14 cellular contexts compared by ENCODE assay signal in genomic region chr17:5789443-5789842, GRCh38.
DNase-seq lines count a peak whose midpoint lies in the region; ATAC-seq and TF ChIP-seq lines count a peak whose summit lies in the region.
"Had no signal": no experiment of that assay in that cellular context is flagged by ENCODE, and none has a peak within 500 bp of the region (broad histone marks: within the 10 kb centered on the region; RNA-seq: fewer than 3 reads in every experiment).

No MANE protein-coding gene starts in this region.

- DNase-seq in NCI-H748 (lab: John Stamatoyannopoulos, UW; ENCODE audit: unreplicated experiment) (peak; percentile 24), NCI-H748 treated with DMSO at 0.1 percent for 48 hours (lab: John Stamatoyannopoulos, UW) (no peak), choroid plexus epithelial cell (ENCODE audit: low read depth) (peak; percentile 49), nephron progenitor cell (peak; percentile 41), smooth muscle cell (lab: John Stamatoyannopoulos, UW; ENCODE audit: unreplicated experiment) (no peak), breast epithelium (ENCODE audit: low spot score in 2 of 2) (no peak), COR-L47 (lab: John Stamatoyannopoulos, UW) (no peak)
- DNase-seq: EL, KBM-7, NCI-H1048, NCI-H1694 treated with DMSO at 0.1 percent for 48 hours, SIG-M5 had no signal

- H3F3A ChIP-seq in smooth muscle cell (ENCODE audit: low read depth): no peaks in the 10 kb centered on the region

- TF ChIP-seq CTCF in choroid plexus epithelial cell (conservative IDR thresholded peaks at IDR 0.05; ENCODE audit: low read depth, low read length) (peak; percentile 9), nephron progenitor cell (IDR thresholded peaks at IDR 0.05) (no peak), smooth muscle cell (IDR thresholded peaks at IDR 0.05; ENCODE audit: borderline replicate concordance, insufficient read depth, poor library complexity, severe bottlenecking) (no peak), breast epithelium (IDR thresholded peaks at IDR 0.05) (no peak)

- H3K36me3 ChIP-seq in smooth muscle cell (ENCODE audit: low read depth) (no peaks in the 10 kb centered on the region), breast epithelium (no peaks in the 10 kb centered on the region)
- H3K36me3 ChIP-seq: BLaER1 treated with 17β-estradiol and CSF1 and Interleukin-3, amounts not matched to agents 10 nM and 100 nM had no signal

- peaks cover 36% of the 10 kb centered on the region for H3K9me3 Mint-ChIP-seq in nephron progenitor cell

- no peak overlapping the region for H2AFZ ChIP-seq in smooth muscle cell (ENCODE audit: low read depth)

- no peaks in the 10 kb centered on the region for H3K4me1 ChIP-seq in smooth muscle cell (ENCODE audit: low read depth)
- no peaks in the 10 kb centered on the region for H3K4me1 ChIP-seq in breast epithelium

- H3K27ac Mint-ChIP-seq in nephron progenitor cell: peak overlapping the region; percentile 1

- no peak overlapping the region for H3K4me2 ChIP-seq in smooth muscle cell
- H3K4me2 ChIP-seq: BLaER1 treated with 17β-estradiol and CSF1 and Interleukin-3, amounts not matched to agents 10 nM and 100 nM had no signal

- H4K20me1 ChIP-seq in smooth muscle cell (ENCODE audit: low read depth): no peaks in the 10 kb centered on the region

- H3K27ac ChIP-seq in smooth muscle cell (ENCODE audit: low read depth): no peak overlapping the region
- no peak overlapping the region for H3K27ac ChIP-seq in breast epithelium
- H3K27ac ChIP-seq: BLaER1 treated with 17β-estradiol and CSF1 and Interleukin-3, amounts not matched to agents 10 nM and 100 nM had no signal

- H3K4me3 ChIP-seq in choroid plexus epithelial cell (ENCODE audit: low read depth, low read length) (no peak overlapping the region), smooth muscle cell (no peak overlapping the region), breast epithelium (no peak overlapping the region)
- H3K4me3 ChIP-seq: BLaER1 treated with 17β-estradiol and CSF1 and Interleukin-3, amounts not matched to agents 10 nM and 100 nM had no signal

- ATAC-seq in HG03565 (IDR thresholded peaks at IDR 0.05; ENCODE audit: unreplicated experiment): no peak

- no peaks in the 10 kb centered on the region for H3K27me3 ChIP-seq in smooth muscle cell (ENCODE audit: low read depth)
- H3K27me3 ChIP-seq in breast epithelium: peaks cover 0 to 30% of the 10 kb centered on the region in 2 donors
- H3K27me3 ChIP-seq: BLaER1 treated with 17β-estradiol and CSF1 and Interleukin-3, amounts not matched to agents 10 nM and 100 nM had no signal

- WGBS in smooth muscle cell (ENCODE audit: low lambda C conversion rate): 82% methylated on average over 14 of the region's 14 CpGs

- peak overlapping the region; percentile 25 for H3K4me3 Mint-ChIP-seq in nephron progenitor cell

- TF ChIP-seq POLR2A in breast epithelium (IDR thresholded peaks at IDR 0.05): no peak

- peaks cover 25% of the 10 kb centered on the region for H3K27me3 Mint-ChIP-seq in nephron progenitor cell (ENCODE audit: low read depth, poor library complexity)

- no peaks in the 10 kb centered on the region for H3K79me2 ChIP-seq in smooth muscle cell (ENCODE audit: low read depth)

- H3K9ac ChIP-seq in smooth muscle cell (ENCODE audit: low read depth): no peak overlapping the region
- H3K9ac ChIP-seq: BLaER1 treated with 17β-estradiol and CSF1 and Interleukin-3, amounts not matched to agents 10 nM and 100 nM had no signal

- H3K36me3 Mint-ChIP-seq in nephron progenitor cell (ENCODE audit: low read depth): no peaks in the 10 kb centered on the region

- peaks cover 56% of the 10 kb centered on the region for H3K4me1 Mint-ChIP-seq in nephron progenitor cell

- no peaks in the 10 kb centered on the region for H3K9me3 ChIP-seq in smooth muscle cell (replicated peaks; ENCODE audit: low read depth)
- H3K9me3 ChIP-seq in breast epithelium: peaks cover 5 to 11% of the 10 kb centered on the region in 2 donors

- intact Hi-C loops in breast epithelium (cut with DNase I; ENCODE audit: low total_unique reads): no loop called here

Comparison
In these comparisons a context has a peak if more than half of its experiments do, and no peak if none do; other contexts are left out.
1. DNase-seq: peak in NCI-H748 (single experiment), choroid plexus epithelial cell (single experiment) and nephron progenitor cell (single experiment); none in NCI-H748 treated with DMSO at 0.1 percent for 48 hours (single experiment), smooth muscle cell (single experiment), breast epithelium (0 of 2) and COR-L47 (single experiment).